2 cellular contexts compared by ENCODE assay signal in genomic region chr2:84918430-84918829, GRCh38.
TF ChIP-seq lines count a peak whose summit lies in the region.

No MANE protein-coding gene starts in this region.

TF ChIP-seq in SK-N-SH, 30 proteins besides CTCF, POLR2A, EP300 and RAD21:
- TF ChIP-seq RCOR1 (IDR thresholded peaks at IDR 0.05; ENCODE audit: low read length) (no peak), ZBTB33 (IDR thresholded peaks at IDR 0.05; ENCODE audit: borderline replicate concordance, low read depth) (no peak), GATA2 (CRISPR knock-in tag; IDR thresholded peaks at IDR 0.05) (no peak), ELF1 (IDR thresholded peaks at IDR 0.05) (no peak)
TF ChIP-seq in SK-N-SH: peak in this region for 0.

TF ChIP-seq in SK-N-SH treated with all-trans-retinoic acid at 6 μM for 48 hours, 23 proteins besides CTCF, POLR2A, EP300 and RAD21:
- TF ChIP-seq TSHZ2 (CRISPR knock-in tag; IDR thresholded peaks at IDR 0.05) (no peak), OSR1 (CRISPR knock-in tag; IDR thresholded peaks at IDR 0.05) (no peak), TCF4 (CRISPR knock-in tag; IDR thresholded peaks at IDR 0.05; ENCODE audit: borderline replicate concordance) (no peak)
TF ChIP-seq in SK-N-SH treated with all-trans-retinoic acid at 6 μM for 48 hours: peak in this region for 0.
